Comparison of ENCODE assay signal across 27 cellular contexts in genomic region chr9:2216591-2216990, GRCh38.
DNase-seq lines count a peak whose midpoint lies in the region; ATAC-seq and TF ChIP-seq lines count a peak whose summit lies in the region.
"Had no signal": no experiment of that assay in that cellular context is flagged by ENCODE, and none has a peak within 500 bp of the region (broad histone marks: within the 10 kb centered on the region; RNA-seq: fewer than 3 reads in every experiment).

No MANE protein-coding gene starts in this region.

- peak; percentile 15 for DNase-seq in ACHN
- peak; percentile 63 for DNase-seq in HT1080 (ENCODE audit: low read depth)
- DNase-seq in amniotic epithelial cell (ENCODE audit: low read depth), result peak; percentile 90
- peak; percentile 55 for DNase-seq in glomerular visceral epithelial cell (ENCODE audit: extremely low spot score)
- no peak for DNase-seq in upper lobe of right lung
- DNase-seq in hippocampal formation (lab: John Stamatoyannopoulos, UW), result no peak
- DNase-seq in NCI-H2227 (lab: John Stamatoyannopoulos, UW; ENCODE audit: unreplicated experiment), result no peak
- DNase-seq in NCI-H748 (lab: John Stamatoyannopoulos, UW; ENCODE audit: unreplicated experiment), result no peak
- DNase-seq: activated CD4-positive, alpha-beta T cell treated with anti-CD3 and anti-CD28 coated beads for 36 hours; activated naive CD4-positive, alpha-beta T cell treated with anti-CD3 and anti-CD28 coated beads, Interleukin-2, amount 10 ng/mL, durations not matched to agents 7 days and 5 days; activated T-cell treated with anti-CD3 and anti-CD28 coated beads, Interleukin-2, amount 50 U/mL, for 48 hours; aorta; Calu3; effector memory CD4-positive, alpha-beta T cell; MV-4-11; naive B cell; NCI-H187 treated with DMSO at 0.1 percent for 48 hours; NCI-H774; occipital lobe; SJCRH30; stimulated activated CD4-positive, alpha-beta T cell treated with anti-CD3 and anti-CD28 coated beads, Interleukin-12 subunit alpha, Interleukin-12 subunit beta, amount 100 ng/mL, for 4 hours; stimulated activated CD4-positive, alpha-beta T cell treated with anti-CD3 and anti-CD28 coated beads, Interleukin-4, amount 100 ng/mL, for 4 hours; stimulated activated naive CD8-positive, alpha-beta T cell treated with anti-CD3 and anti-CD28 coated beads, Interleukin-15, Interleukin-2, amounts not matched to agents 100 U/mL and 50 U/mL, for 24 hours; T-helper 17 cell; thyroid gland had no signal

- no peaks in the 10 kb centered on the region for H3K9me3 ChIP-seq in upper lobe of right lung
- H3K9me3 ChIP-seq: thyroid gland had no signal

- no peaks in the 10 kb centered on the region for H3K36me3 ChIP-seq in upper lobe of right lung
- H3K36me3 ChIP-seq: BLaER1 treated with 17β-estradiol and CSF1 and Interleukin-3, amounts not matched to agents 10 nM and 100 nM; SJCRH30; thyroid gland had no signal

- H3K4me1 ChIP-seq in upper lobe of right lung, result no peaks in the 10 kb centered on the region
- H3K4me1 ChIP-seq: SJCRH30, thyroid gland had no signal

- no peaks in the 10 kb centered on the region for H3K27me3 ChIP-seq in upper lobe of right lung
- H3K27me3 ChIP-seq: BLaER1 treated with 17β-estradiol and CSF1 and Interleukin-3, amounts not matched to agents 10 nM and 100 nM; SJCRH30; thyroid gland had no signal

- intact Hi-C loops in upper lobe of right lung (cut with DNase I), result no loop called here

- no peak overlapping the region for H3K4me3 ChIP-seq in upper lobe of right lung
- H3K4me3 ChIP-seq: BLaER1 treated with 17β-estradiol and CSF1 and Interleukin-3, amounts not matched to agents 10 nM and 100 nM; K562; SJCRH30; thyroid gland had no signal

- TF ChIP-seq CTCF in upper lobe of right lung (IDR thresholded peaks at IDR 0.05), result no peak

- in situ Hi-C loops in ACHN (cut with HindIII; ENCODE audit: low pct_ligation_motif_present, low pct_unique_long_range_greater_than_20kb, low sequenced_read_pairs), result no loop called here

- no peak overlapping the region for H3K27ac ChIP-seq in upper lobe of right lung
- H3K27ac ChIP-seq: BLaER1 treated with 17β-estradiol and CSF1 and Interleukin-3, amounts not matched to agents 10 nM and 100 nM; SJCRH30; thyroid gland had no signal

- ATAC-seq in upper lobe of right lung, result no peak
- ATAC-seq: activated CD4-positive, alpha-beta T cell treated with anti-CD3 and anti-CD28 coated beads for 36 hours; K562; stimulated activated naive CD8-positive, alpha-beta T cell treated with anti-CD3 and anti-CD28 coated beads, Interleukin-15, Interleukin-2, amounts not matched to agents 100 U/mL and 50 U/mL, for 24 hours; T-helper 17 cell had no signal

Comparison
In these comparisons a context has a peak if more than half of its experiments do, and no peak if none do; other contexts are left out.
1. DNase-seq: peak in ACHN (single experiment), HT1080 (single experiment), amniotic epithelial cell (single experiment) and glomerular visceral epithelial cell (single experiment); none in upper lobe of right lung (single experiment), hippocampal formation (0 of 2), NCI-H2227 (single experiment) and NCI-H748 (single experiment).